ENCODE assay signal across 1 cellular context in genomic region chr1:1794999-1795398, GRCh38.
TF ChIP-seq lines count a peak whose summit lies in the region.

No MANE protein-coding gene starts in this region.

TF ChIP-seq in HepG2, 621 proteins besides CTCF, POLR2A, EP300 and RAD21:
- peak; percentile 56 for TF ChIP-seq AGO2 (optimal IDR thresholded peaks at IDR 0.05; ENCODE audit: low read depth, low read length)
- no peak for TF ChIP-seq AHR (CRISPR knock-in tag; IDR thresholded peaks at IDR 0.05)
